ENCODE assay signal across 8 cellular contexts in the genomic region with DNA sequence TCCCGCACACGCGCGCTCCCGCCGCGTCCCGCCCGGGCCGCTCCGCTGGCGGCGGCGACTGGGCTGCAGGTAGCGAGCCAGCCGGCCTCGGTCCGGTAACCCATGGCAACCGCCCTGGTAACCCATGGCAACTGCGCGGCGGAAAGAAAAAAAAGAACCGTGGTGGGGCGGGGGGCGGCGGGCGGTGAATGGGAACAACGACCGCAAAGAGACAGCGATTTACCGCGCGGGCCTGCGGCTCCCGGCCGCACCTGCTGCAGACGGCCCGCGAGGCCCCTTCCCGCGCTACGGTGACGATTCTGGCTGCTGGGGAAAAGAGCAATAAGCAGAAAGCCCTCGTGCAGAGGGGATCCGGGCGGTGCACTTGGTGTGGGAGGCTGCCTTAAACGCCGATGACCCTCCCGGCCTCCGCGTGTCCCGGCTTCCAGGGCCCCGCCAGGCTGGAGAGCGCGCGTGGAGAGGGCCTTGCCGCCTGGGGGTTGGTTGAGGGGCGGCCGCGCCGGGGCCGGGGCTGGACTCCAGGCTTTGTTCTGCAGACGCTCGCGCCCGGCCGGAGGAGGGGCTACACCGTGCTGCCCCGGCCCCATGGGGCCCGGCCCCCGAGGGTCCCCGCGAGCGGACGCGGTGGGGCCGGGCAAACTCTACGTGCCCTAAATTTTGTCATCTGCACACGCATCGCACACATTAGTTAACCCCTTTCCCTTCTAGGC.
DNase-seq lines count a peak whose midpoint lies in the region; ATAC-seq, FAIRE-seq and TF ChIP-seq lines count a peak whose summit lies in the region.

No MANE protein-coding gene starts in this region.

- H3K18ac ChIP-seq in H1 (ENCODE audit: extremely low read depth, low read length): peak overlapping the region; percentile 28; the same call in 1 of the 2 replicates

- WGBS in H1 (ENCODE audit: extremely low coverage in 1 of 2, insufficient coverage in 1 of 2, insufficient read length in 1 of 2, insufficient replicate concordance in 2 of 2, low coverage in 1 of 2, low lambda C conversion rate in 2 of 2, missing lambda C conversion rate in 1 of 2), 2 experiments: 2% methylated on average over 31 of the region's 80 CpGs; no CpG with 5 or more reads in 1 of the 2 experiments

- no peaks in the 10 kb centered on the region for H3K79me1 ChIP-seq in H1 (ENCODE audit: low read depth, low read length)

- peak overlapping the region; percentile 61 for H4K91ac ChIP-seq in H1 (replicated peaks; ENCODE audit: insufficient read length, low read length)

- H3K27ac ChIP-seq in HEK293 (ENCODE audit: extremely low read depth, low read depth, low read length): peak overlapping the region; percentile 99
- H3K27ac ChIP-seq in H1 (ENCODE audit: low read depth, low read length): no peak overlapping the region
- H3K27ac ChIP-seq in temporal lobe (ENCODE audit: low read depth, low read length): peak overlapping the region; percentile 9

- H4K20me1 ChIP-seq in H1 (replicated peaks in 1 of 2; ENCODE audit: control insufficient read depth in 1 of 2, insufficient read depth in 2 of 2, low read length in 2 of 2): no peaks in the 10 kb centered on the region

- H3K56ac ChIP-seq in H1 (replicated peaks; ENCODE audit: insufficient read length, low read depth, low read length): peak overlapping the region; percentile 48

- peaks cover 31% of the 10 kb centered on the region for H3K4me1 ChIP-seq in HEK293 (ENCODE audit: control insufficient read depth, insufficient read depth, low read length)
- H3K4me1 ChIP-seq in H1 (replicated peaks in 1 of 4; ENCODE audit: control insufficient read depth in 3 of 4, insufficient read depth in 4 of 4, low read length in 3 of 4): peaks cover 0 to 2% (median 0%) of the 10 kb centered on the region in 4 experiments; a peak in 2 of 7 replicates
- H3K4me1 ChIP-seq in mucosa of stomach (ENCODE audit: control insufficient read depth, insufficient read depth, low read length): peaks cover 5% of the 10 kb centered on the region

- no peak for TF ChIP-seq CTCF in GM12864 (IDR thresholded peaks at IDR 0.05; ENCODE audit: low read depth, low read length, missing control alignments)
- no peak for TF ChIP-seq CTCF in HEK293 (tag by site-specific recombination; IDR thresholded peaks at IDR 0.05)
- no peak for TF ChIP-seq CTCF in H1 (IDR thresholded peaks at IDR 0.05; ENCODE audit: control extremely low read depth in 1 of 3, insufficient read depth in 1 of 3, low read depth in 1 of 3, low read length in 3 of 3)

- TF ChIP-seq EP300 in H1 (IDR thresholded peaks at IDR 0.05; ENCODE audit: borderline replicate concordance in 1 of 2, low read depth in 2 of 2, low read length in 2 of 2): no peak

- H4K5ac ChIP-seq in H1 (ENCODE audit: insufficient read length, low read depth, low read length): peak overlapping the region; percentile 22

- H3K36me3 ChIP-seq in HEK293 (ENCODE audit: control insufficient read depth in 2 of 2, insufficient read depth in 1 of 2, low read length in 2 of 2) (no peaks in the 10 kb centered on the region), H1 (ENCODE audit: control insufficient read depth in 2 of 4, insufficient read depth in 4 of 4, low read length in 3 of 4) (no peaks in the 10 kb centered on the region), mucosa of stomach (ENCODE audit: control insufficient read depth, insufficient read depth, low read length) (no peaks in the 10 kb centered on the region)

- no peak overlapping the region for H3K23ac ChIP-seq in H1 (ENCODE audit: insufficient read length)

- CTCF ChIA-PET in HEK293 (lab: Yijun Ruan, JAX) (interaction anchor here (1.0 to 3.1 kb wide), 14 partner anchors 11 to 780 kb away, joined by 3 to 31 read pairs (median 4); a partner anchor contains a TSS), H1 (lab: Charles Lee; ENCODE audit: partially characterized antibody) (interaction anchor here (0.9 to 3.1 kb wide), 20 partner anchors 11 to 293 kb away, joined by 3 to 38 read pairs (median 5); no protein-coding TSS in a partner anchor)

- H2AK5ac ChIP-seq in H1 (ENCODE audit: low read depth, low read length): no peak overlapping the region

- H2BK20ac ChIP-seq in H1 (ENCODE audit: low read length): no peak overlapping the region; the same call in 1 of the 2 replicates

- TF ChIP-seq RAD21 in H1 (IDR thresholded peaks at IDR 0.05 in 1 of 2, conservative IDR thresholded peaks at IDR 0.05 in 1 of 2; ENCODE audit: low read depth in 2 of 2, low read length in 2 of 2): no peak; a peak in 1 of 4 replicates

- H3K9ac ChIP-seq in H1 (replicated peaks in 1 of 4; ENCODE audit: extremely low read depth in 1 of 4, low read depth in 3 of 4, low read length in 3 of 4) (peak overlapping the region in 3 of 4 experiments; percentile 36 to 67 (median 44); a peak in 5 of 7 replicates), mucosa of stomach (ENCODE audit: low read length) (peak overlapping the region; percentile 55)

- H3K4me3 ChIP-seq in GM12864 (ENCODE audit: low read depth, low read length): peak overlapping the region; percentile 59
- H3K4me3 ChIP-seq in HEK293 (ENCODE audit: low read depth, low read length): peak overlapping the region; percentile 66
- peak overlapping the region; percentile 44 to 89 (median 78) for H3K4me3 ChIP-seq in H1 (ENCODE audit: extremely low read depth in 1 of 4, insufficient read depth in 2 of 4, low read depth in 3 of 4, low read length in 4 of 4)
- no peak overlapping the region for H3K4me3 ChIP-seq in mucosa of stomach (ENCODE audit: low read length)

- DNase-seq in GM12864 (ENCODE audit: low read depth) (no peak), NCI-H1048 (lab: John Stamatoyannopoulos, UW) (peak; percentile 27), H1 (ENCODE audit: low read depth in 1 of 2, low spot score in 2 of 2) (peak in 1 of 2 experiments; percentile 95)
- DNase-seq in activated CD4-positive, CD25-positive, alpha-beta regulatory T cell treated with anti-CD3 and anti-CD28 coated beads, Interleukin-2, amount 50 U/mL, for 72 hours: peak; percentile 47

- H3K79me2 ChIP-seq in H1 (ENCODE audit: control insufficient read depth in 1 of 2, insufficient read depth in 2 of 2, low read length in 2 of 2): no peaks in the 10 kb centered on the region

- H2BK12ac ChIP-seq in H1 (ENCODE audit: low read depth, low read length): no peak overlapping the region; the same call in 1 of the 2 replicates

- no peak for FAIRE-seq in H1 (lab: Jason Lieb, UNC)

- H2BK5ac ChIP-seq in H1 (ENCODE audit: low read depth, low read length): no peak overlapping the region

- peaks cover 2% of the 10 kb centered on the region; the same call in 1 of the 2 replicates for H3K23me2 ChIP-seq in H1 (ENCODE audit: low read depth, low read length)

- H3K14ac ChIP-seq in H1 (ENCODE audit: insufficient read length): no peak overlapping the region

- H3K27me3 ChIP-seq in H1 (replicated peaks in 1 of 4; ENCODE audit: control insufficient read depth in 3 of 4, extremely low read depth in 1 of 4, insufficient read depth in 3 of 4, low read length in 3 of 4) (no peaks in the 10 kb centered on the region), mucosa of stomach (ENCODE audit: control insufficient read depth, insufficient read depth, low read length) (peaks cover 58% of the 10 kb centered on the region)

- H3K9me3 ChIP-seq in HEK293 (ENCODE audit: control insufficient read depth, insufficient read depth, low read depth, low read length) (no peaks in the 10 kb centered on the region), H1 (ENCODE audit: insufficient read depth in 2 of 2, low read depth in 1 of 2, low read length in 1 of 2) (no peaks in the 10 kb centered on the region), mucosa of stomach (ENCODE audit: control insufficient read depth, low read length) (no peaks in the 10 kb centered on the region)

- POLR2A ChIA-PET in HEK293 (lab: Yijun Ruan, JAX): interaction anchor here (0.7 kb wide), 1 partner anchor 775 kb away, joined by 3 read pairs; no protein-coding TSS in a partner anchor
- POLR2A ChIA-PET in H1 (lab: Charles Lee; ENCODE audit: partially characterized antibody): interaction anchor here (1.1 to 2.6 kb wide), 2 partner anchors 22 to 45 kb away, joined by 3 to 13 read pairs; no protein-coding TSS in a partner anchor

- peak overlapping the region; percentile 65 to 97 for H3K4me2 ChIP-seq in H1 (ENCODE audit: insufficient read depth in 1 of 2, low read depth in 2 of 2, low read length in 2 of 2)

- no peak for TF ChIP-seq POLR2A in H1 (IDR thresholded peaks at IDR 0.05; ENCODE audit: control extremely low read depth in 1 of 2, low read depth in 2 of 2, low read length in 2 of 2)

- H2AFZ ChIP-seq in H1 (ENCODE audit: low read length): peak overlapping the region; percentile 77; the same call in 1 of the 2 replicates

- ATAC-seq in GM19452 (IDR thresholded peaks at IDR 0.05; ENCODE audit: unreplicated experiment): no peak

- peak overlapping the region; percentile 84 for H4K8ac ChIP-seq in H1 (ENCODE audit: extremely low read depth, insufficient read depth, low read length)

- H3K4ac ChIP-seq in H1 (replicated peaks; ENCODE audit: insufficient read length, low read depth, low read length): peak overlapping the region; percentile 14

- no peak overlapping the region for H2BK15ac ChIP-seq in H1 (ENCODE audit: low read length)

- H2BK120ac ChIP-seq in H1 (replicated peaks; ENCODE audit: low read depth, low read length): no peak overlapping the region

TF ChIP-seq in HEK293, 187 proteins besides CTCF, POLR2A, EP300 and RAD21 (continues in another document):
- TF ChIP-seq ZNF768 (tag by site-specific recombination; IDR thresholded peaks at IDR 0.05): no peak
- no peak for TF ChIP-seq ZFP69B (tag by site-specific recombination; IDR thresholded peaks at IDR 0.05)

TF ChIP-seq in H1, 55 proteins besides CTCF, POLR2A, EP300 and RAD21 (continues in another document):
- peak; percentile 77 for TF ChIP-seq KDM4A (IDR thresholded peaks at IDR 0.05; ENCODE audit: low read depth, low read length, severe bottlenecking)
- peak; percentile 70; the same call in 1 of the 2 replicates for TF ChIP-seq RBBP5 (IDR thresholded peaks at IDR 0.05; ENCODE audit: borderline replicate concordance, low read depth, low read length)
- TF ChIP-seq, protein P1, sequence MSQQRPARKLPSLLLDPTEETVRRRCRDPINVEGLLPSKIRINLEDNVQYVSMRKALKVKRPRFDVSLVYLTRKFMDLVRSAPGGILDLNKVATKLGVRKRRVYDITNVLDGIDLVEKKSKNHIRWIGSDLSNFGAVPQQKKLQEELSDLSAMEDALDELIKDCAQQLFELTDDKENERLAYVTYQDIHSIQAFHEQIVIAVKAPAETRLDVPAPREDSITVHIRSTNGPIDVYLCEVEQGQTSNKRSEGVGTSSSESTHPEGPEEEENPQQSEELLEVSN (IDR thresholded peaks at IDR 0.05): peak; percentile 97
- TF ChIP-seq CREB1 (IDR thresholded peaks at IDR 0.05): peak; percentile 56; the same call in 1 of the 2 replicates
- TF ChIP-seq GABPA (IDR thresholded peaks at IDR 0.05; ENCODE audit: borderline replicate concordance, insufficient read depth, low read length): no peak
- no peak for TF ChIP-seq CHD2 (IDR thresholded peaks at IDR 0.05; ENCODE audit: low read length)
- TF ChIP-seq SIRT6 (IDR thresholded peaks at IDR 0.05; ENCODE audit: low read length): no peak
- 0 out of 2 replicates have a peak, but pooled peaks have one; percentile 42 for TF ChIP-seq SP4 (IDR thresholded peaks at IDR 0.05; ENCODE audit: low read length)
- peak; percentile 49 for TF ChIP-seq ASH2L (IDR thresholded peaks at IDR 0.05; ENCODE audit: low read length)
- no peak for TF ChIP-seq TBP (IDR thresholded peaks at IDR 0.05; ENCODE audit: low read depth, low read length)
